Comparison of ENCODE assay signal across 24 cellular contexts in the genomic region with DNA sequence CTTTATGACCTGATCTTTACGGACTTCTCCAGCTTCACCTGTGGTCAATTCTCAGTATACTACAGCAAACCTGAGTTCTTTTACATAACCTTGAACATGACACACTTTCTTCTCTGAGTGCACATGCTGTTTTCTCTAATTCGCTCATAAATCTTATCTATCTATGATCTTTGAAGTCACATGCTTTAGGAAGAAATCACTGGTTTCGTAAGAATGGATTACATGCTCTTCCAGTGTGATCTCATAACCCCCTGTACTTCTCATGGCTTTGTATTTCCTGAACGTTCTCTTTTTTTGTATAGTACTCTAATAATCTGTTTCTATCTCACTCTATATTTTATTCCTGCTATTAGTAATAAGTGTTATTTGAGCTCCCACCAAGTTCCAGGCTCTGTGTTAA.
"Had no signal": no experiment of that assay in that cellular context is flagged by ENCODE, and none has a peak within 500 bp of the region (broad histone marks: within the 10 kb centered on the region; RNA-seq: fewer than 3 reads in every experiment).

No MANE protein-coding gene starts in this region.

- H3K4me1 ChIP-seq: heart left ventricle, prostate gland, thyroid gland had no signal

- ATAC-seq: activated CD8-positive, alpha-beta memory T cell treated with anti-CD3 and anti-CD28 coated beads, Interleukin-2, amount 10 ng/mL, durations not matched to agents 7 days and 5 days; activated CD8-positive, alpha-beta T cell treated with anti-CD3 and anti-CD28 coated beads for 36 hours; activated naive CD8-positive, alpha-beta T cell treated with anti-CD3 and anti-CD28 coated beads, Interleukin-2, amount 50 U/mL, for 24 hours; heart left ventricle; left colon; stimulated activated naive CD8-positive, alpha-beta T cell treated with anti-CD3 and anti-CD28 coated beads, Interleukin-15, Interleukin-2, amounts not matched to agents 100 U/mL and 50 U/mL, for 24 hours had no signal

- H3K9me3 ChIP-seq: neutrophil, ovary, prostate gland, thyroid gland had no signal

- H3K27me3 ChIP-seq: heart left ventricle, neutrophil, ovary, thyroid gland had no signal

- H3K4me3 ChIP-seq: heart left ventricle, ovary, prostate gland, thyroid gland had no signal

- DNase-seq: activated CD4-positive, alpha-beta T cell treated with anti-CD3 and anti-CD28 coated beads, Interleukin-2, amount 10 ng/mL, durations not matched to agents 7 days and 5 days; activated CD4-positive, CD25-positive, alpha-beta regulatory T cell treated with anti-CD3 and anti-CD28 coated beads, Interleukin-2, amount 50 U/mL, for 72 hours; activated CD8-positive, alpha-beta memory T cell treated with anti-CD3 and anti-CD28 coated beads, Interleukin-2, amount 10 ng/mL, durations not matched to agents 7 days and 5 days; activated CD8-positive, alpha-beta T cell treated with anti-CD3 and anti-CD28 coated beads for 36 hours; activated gamma-delta T cell; activated naive CD4-positive, alpha-beta T cell treated with anti-CD3 and anti-CD28 coated beads, Interleukin-2, amount 50 U/mL, for 16 hours; activated naive CD8-positive, alpha-beta T cell treated with anti-CD3 and anti-CD28 coated beads, Interleukin-2, amount 50 U/mL, for 24 hours; activated T-cell treated with anti-CD3 and anti-CD28 coated beads for 4 hours; anterior cingulate cortex; caudate nucleus; effector memory CD4-positive, alpha-beta T cell; heart left ventricle; left colon; mesenchymal stem cell; ovary; stimulated activated CD4-positive, alpha-beta T cell treated with anti-CD3 and anti-CD28 coated beads, Interleukin-4, amount 100 ng/mL, for 4 hours; stimulated activated naive CD8-positive, alpha-beta T cell treated with anti-CD3 and anti-CD28 coated beads, Interleukin-15, Interleukin-2, amounts not matched to agents 100 U/mL and 50 U/mL, for 24 hours; T1000; thyroid gland had no signal

- H3K36me3 ChIP-seq: heart left ventricle, neutrophil, ovary, prostate gland, thyroid gland had no signal

- FAIRE-seq: colon, keratinocyte had no signal

- H3K27ac ChIP-seq: heart left ventricle, neutrophil, ovary, prostate gland, thyroid gland, VCaP had no signal
